ENCODE assay signal across 14 cellular contexts in genomic region chr5:53091304-53091703, GRCh38. TPM values are rescaled to one million over a fixed set of nuclear protein-coding genes. Genes with fewer than 3 reads are reported as not detected.
DNase-seq lines count a peak whose midpoint lies in the region; ATAC-seq and TF ChIP-seq lines count a peak whose summit lies in the region.
"Had no signal": no experiment of that assay in that cellular context is flagged by ENCODE, and none has a peak within 500 bp of the region (broad histone marks: within the 10 kb centered on the region; RNA-seq: fewer than 3 reads in every experiment).

No MANE protein-coding gene starts in this region.

- H3K27me3 ChIP-seq in A673 (replicated peaks; ENCODE audit: insufficient read depth, low read depth, low read length, poor library complexity) = no peaks in the 10 kb centered on the region
- H3K27me3 ChIP-seq in HCT116 (ENCODE audit: insufficient read depth, low read length) = no peaks in the 10 kb centered on the region
- H3K27me3 ChIP-seq in adipocyte (replicated peaks; ENCODE audit: control insufficient read depth, insufficient read depth, low read length) = no peaks in the 10 kb centered on the region
- no peaks in the 10 kb centered on the region for H3K27me3 ChIP-seq in foreskin keratinocyte
- no peaks in the 10 kb centered on the region for H3K27me3 ChIP-seq in stomach

- RAD21 ChIA-PET in HCT116 (lab: Charles Lee; ENCODE audit: low non-redundant PET in 1 of 2, low total read pairs in 2 of 2, uncharacterized antibody in 2 of 2, unreplicated experiment in 2 of 2) = no interaction called here

- BruUV-seq in A673 (replicated peaks; lab: Mats Ljungman, UMichigan) (no TSS peak), HCT116 (replicated peaks; lab: Mats Ljungman, UMichigan) (no TSS peak)

- POLR2A ChIA-PET in A673 (lab: Charles Lee; ENCODE audit: low non-redundant PET) (no interaction called here), HCT116 (lab: Charles Lee) (no interaction called here)

- H3K4me2 ChIP-seq in HCT116 (ENCODE audit: low read length) = peak overlapping the region; percentile 13; the same call in 1 of the 2 replicates

- TF ChIP-seq POLR2A in HCT116 (IDR thresholded peaks at IDR 0.05; ENCODE audit: borderline replicate concordance, extremely low read depth, insufficient read depth, insufficient read length) (no peak), stomach (IDR thresholded peaks at IDR 0.05) (no peak)

- H3K9me3 ChIP-seq in A673 (ENCODE audit: low read depth, low read length, poor library complexity, severe bottlenecking) = no peaks in the 10 kb centered on the region
- no peaks in the 10 kb centered on the region for H3K9me3 ChIP-seq in HCT116 (ENCODE audit: control insufficient read depth in 1 of 2, insufficient read depth in 1 of 2, low read depth in 1 of 2, low read length in 2 of 2)
- H3K9me3 ChIP-seq in adipocyte (ENCODE audit: control insufficient read depth, low read length) = no peaks in the 10 kb centered on the region
- H3K9me3 ChIP-seq in stomach = no peaks in the 10 kb centered on the region

- H3K9me2 ChIP-seq in HCT116 (ENCODE audit: insufficient read depth) = no peaks in the 10 kb centered on the region

- H3K9ac ChIP-seq in HCT116 (ENCODE audit: low read length) (no peak overlapping the region), adipocyte (ENCODE audit: low read length) (no peak overlapping the region)

- no peak overlapping the region for H2AFZ ChIP-seq in HCT116 (ENCODE audit: low read depth, low read length, poor library complexity, severe bottlenecking)

- ATAC-seq in HCT116 = peak; percentile 65
- ATAC-seq in foreskin keratinocyte = peak; percentile 54
- no peak for ATAC-seq in GM18867 (IDR thresholded peaks at IDR 0.05; ENCODE audit: unreplicated experiment)
- no peak for ATAC-seq in GM21526 (IDR thresholded peaks at IDR 0.05; ENCODE audit: low FRiP score, unreplicated experiment)
- ATAC-seq: activated CD8-positive, alpha-beta T cell treated with anti-CD3 and anti-CD28 coated beads, Interleukin-2, amount 10 ng/mL, durations not matched to agents 7 days and 5 days had no signal

- H3K4me1 ChIP-seq in A673 (ENCODE audit: insufficient read depth, low read length, poor library complexity, severe bottlenecking) = no peaks in the 10 kb centered on the region
- H3K4me1 ChIP-seq in HCT116 (ENCODE audit: control insufficient read depth in 1 of 2, insufficient read depth in 2 of 2, low read length in 2 of 2) = peaks cover 5 to 8% of the 10 kb centered on the region in 2 experiments; a peak in 3 of 4 replicates
- H3K4me1 ChIP-seq in adipocyte (ENCODE audit: control insufficient read depth, insufficient read depth, low read length) = peaks cover 8% of the 10 kb centered on the region
- no peaks in the 10 kb centered on the region for H3K4me1 ChIP-seq in foreskin keratinocyte
- H3K4me1 ChIP-seq in stomach = peaks cover 0 to 12% (median 0%) of the 10 kb centered on the region in 4 donors

- H4K20me1 ChIP-seq in HCT116 (ENCODE audit: insufficient read depth) = no peaks in the 10 kb centered on the region

- TF ChIP-seq CTCF in A673 (conservative IDR thresholded peaks at IDR 0.05; ENCODE audit: low read depth, low read length) (no peak), HCT116 (IDR thresholded peaks at IDR 0.05 in 2 of 3, conservative IDR thresholded peaks at IDR 0.05 in 1 of 3; ENCODE audit: borderline replicate concordance in 1 of 3, insufficient read depth in 1 of 3, low read depth in 2 of 3, low read length in 2 of 3) (no peak), foreskin keratinocyte (conservative IDR thresholded peaks at IDR 0.05) (no peak), stomach (IDR thresholded peaks at IDR 0.05) (no peak)

- 82 to 87% (median 86%) methylated on average over 2 of the region's 2 CpGs for WGBS in stomach, 5 donors

- CTCF ChIA-PET in A673 (lab: Charles Lee) = interaction anchor here (1.7 kb wide), 1 partner anchor 143 kb away, joined by 6 read pairs; no protein-coding TSS in a partner anchor
- CTCF ChIA-PET in HCT116 (lab: Charles Lee) = interaction anchor here (1.3 kb wide), 1 partner anchor 143 kb away, joined by 5 read pairs; no protein-coding TSS in a partner anchor

- no peak for TF ChIP-seq EP300 in stomach (IDR thresholded peaks at IDR 0.05)

- no peak overlapping the region for H3K27ac ChIP-seq in A673 (ENCODE audit: low read depth, low read length, poor library complexity, severe bottlenecking)
- H3K27ac ChIP-seq in HCT116 (ENCODE audit: low read depth, low read length) = no peak overlapping the region
- no peak overlapping the region for H3K27ac ChIP-seq in foreskin keratinocyte
- H3K27ac ChIP-seq in stomach = no peak overlapping the region

- H3K79me2 ChIP-seq in HCT116 (ENCODE audit: insufficient read depth, low read length) = no peaks in the 10 kb centered on the region

- DNase-seq in A673 (ENCODE audit: low spot score) = peak; percentile 41
- no peak for DNase-seq in HCT116 (ENCODE audit: low read depth, low spot score)
- peak; percentile 75 for DNase-seq in adipocyte (ENCODE audit: low read depth)
- peak in 1 of 2 donors; percentile 34 for DNase-seq in foreskin keratinocyte
- no peak for DNase-seq in mesenteric fat pad (ENCODE audit: low spot score)
- DNase-seq in stomach = no peak
- DNase-seq: activated CD8-positive, alpha-beta T cell treated with anti-CD3 and anti-CD28 coated beads, Interleukin-2, amount 10 ng/mL, durations not matched to agents 7 days and 5 days; C1 segment of cervical spinal cord; effector memory CD4-positive, alpha-beta T cell; naive B cell; NCI-H2029; T-helper 2 cell had no signal

- TF ChIP-seq RAD21 in HCT116 (IDR thresholded peaks at IDR 0.05; ENCODE audit: low read depth) = no peak

- intact Hi-C loops in A673 (cut with micrococcal nuclease; ENCODE audit: unreplicated experiment) = no loop called here
- intact Hi-C loops in HCT116 (cut with micrococcal nuclease) = no loop called here
- intact Hi-C loops in stomach (cut with DNase I; ENCODE audit: low total_unique reads) = no loop called here

- H3K4me3 ChIP-seq in A673 (ENCODE audit: low read depth, low read length, poor library complexity, severe bottlenecking) = no peak overlapping the region
- H3K4me3 ChIP-seq in HCT116 (replicated peaks in 1 of 2; ENCODE audit: low read depth in 1 of 2, low read length in 2 of 2) = no peak overlapping the region
- no peak overlapping the region for H3K4me3 ChIP-seq in adipocyte (ENCODE audit: low read length)
- no peak overlapping the region for H3K4me3 ChIP-seq in stomach

- H3K36me3 ChIP-seq in A673 (ENCODE audit: insufficient read depth, low read length, poor library complexity, severe bottlenecking) (no peaks in the 10 kb centered on the region), HCT116 (ENCODE audit: control insufficient read depth in 1 of 2, insufficient read depth in 2 of 2, low read length in 2 of 2) (peaks cover 4 to 34% of the 10 kb centered on the region in 2 experiments; a peak in 3 of 4 replicates), adipocyte (ENCODE audit: control insufficient read depth, insufficient read depth, low read length, severe bottlenecking) (peaks cover 2% of the 10 kb centered on the region), stomach (peaks cover 0 to 26% (median 11%) of the 10 kb centered on the region in 4 donors)

TF ChIP-seq in HCT116, 20 proteins besides CTCF, POLR2A, EP300 and RAD21:
- no peak for TF ChIP-seq MAX (IDR thresholded peaks at IDR 0.05)
- no peak for TF ChIP-seq SRF (IDR thresholded peaks at IDR 0.05; ENCODE audit: low read depth)
- TF ChIP-seq EZH2 (IDR thresholded peaks at IDR 0.05) = no peak
- TF ChIP-seq CEBPB (IDR thresholded peaks at IDR 0.05; ENCODE audit: low read depth) = no peak
- no peak for TF ChIP-seq ZNF274 (IDR thresholded peaks at IDR 0.05; ENCODE audit: low read depth, low read length)
- TF ChIP-seq SP1 (IDR thresholded peaks at IDR 0.05; ENCODE audit: low read depth) = no peak

RNA-seq across cellular contexts. Expression of gene MOCS2, which starts 18.3 kb away (rescaled TPM):
- 38.9 and 41.7 TPM in 2 replicates for total RNA-seq in A673 (2021)
- 34.0 TPM for total RNA-seq in HCT116 (2021; ENCODE audit: unreplicated experiment)
- polyA plus RNA-seq in HCT116 (2012) = 13.3 and 20.3 TPM in 2 replicates
- 47.7 and 48.3 TPM in 2 replicates for total RNA-seq in foreskin keratinocyte
- polyA plus RNA-seq in foreskin keratinocyte = 46.4 and 49.8 TPM in 2 replicates
- 27.9 TPM for total RNA-seq in mesenteric fat pad
- 10 to 100 TPM; 15.8 to 41.1 (median 26.6) TPM for total RNA-seq in stomach
- polyA plus RNA-seq in stomach = 10 to 100 TPM; 46.1 to 96.4 (median 89.2) TPM

Comparison
In these comparisons a context has a peak if more than half of its experiments do, and no peak if none do; other contexts are left out.
1. DNase-seq: peak in A673 (single experiment) and adipocyte (single experiment); none in HCT116 (single experiment), mesenteric fat pad (single experiment) and stomach (single experiment).
2. ATAC-seq: peak in HCT116 (single experiment) and foreskin keratinocyte (single experiment); none in GM18867 (single experiment) and GM21526 (single experiment).